In genomic region chr11:128905345-128906184, GRCh38 we compare ENCODE assay signal across 8 cellular contexts. TPM values are rescaled to one million over a fixed set of nuclear protein-coding genes. Genes with fewer than 3 reads are reported as not detected.
A peak's percentile ranks its signal among the peaks of the same experiment; 100 is the strongest.
DNase-seq lines count a peak whose midpoint lies in the region; ATAC-seq and TF ChIP-seq lines count a peak whose summit lies in the region.

No MANE protein-coding gene starts in this region.

- DNase-seq in COLO668 (lab: John Stamatoyannopoulos, UW; ENCODE audit: unreplicated experiment) (peak; percentile 64), HuH-7.5 (ENCODE audit: low spot score) (peak; percentile 47), SKM-1 treated with dmso at 0.1 percent for 144 hours (lab: John Stamatoyannopoulos, UW; ENCODE audit: unreplicated experiment) (peak; percentile 37), T47D (ENCODE audit: low read depth in 1 of 2, low spot score in 1 of 2) (peak; percentile 69 to 80), kidney epithelial cell (ENCODE audit: low read depth) (no peak)
- DNase-seq in stimulated activated CD4-positive, alpha-beta T cell treated with anti-CD3 and anti-CD28 coated beads, Interleukin-4, amount 100 ng/mL, for 24 hours, result peak; percentile 38

- peak; percentile 72 for TF ChIP-seq CTCF in kidney epithelial cell (IDR thresholded peaks at IDR 0.05; ENCODE audit: insufficient read depth, low read length, poor library complexity, severe bottlenecking)

- no peaks in the 10 kb centered on the region for H3K27me3 ChIP-seq in kidney epithelial cell (ENCODE audit: control insufficient read depth, insufficient read depth, low read length)

- H3K4me3 ChIP-seq in kidney epithelial cell (ENCODE audit: low read depth, low read length), result peak overlapping the region; percentile 48

- in situ Hi-C loops in T47D (cut with HindIII; ENCODE audit: low pct_unique_long_range_greater_than_20kb, low sequenced_read_pairs), result no loop called here

- ATAC-seq in GM19452 (IDR thresholded peaks at IDR 0.05; ENCODE audit: unreplicated experiment) (peak; percentile 40), HG03457 (IDR thresholded peaks at IDR 0.05; ENCODE audit: unreplicated experiment) (no peak)

- no peaks in the 10 kb centered on the region for H3K36me3 ChIP-seq in kidney epithelial cell (ENCODE audit: control insufficient read depth, insufficient read depth, low read length)

RNA-seq across cellular contexts. Expression of gene KCNJ5, which starts 14.4 kb away (rescaled TPM):
- 3.4 and 4.0 TPM in 2 replicates for total RNA-seq in kidney epithelial cell

RNA-seq across cellular contexts. Expression of gene TP53AIP1, which starts 37.1 kb away (rescaled TPM):
- total RNA-seq in kidney epithelial cell, result not detected in 2 replicates

RNA-seq across cellular contexts. Expression of gene KCNJ1, which starts 38.5 kb away (rescaled TPM):
- not detected in 2 replicates for total RNA-seq in kidney epithelial cell
